16 cellular contexts compared by ENCODE assay signal in the genomic region with DNA sequence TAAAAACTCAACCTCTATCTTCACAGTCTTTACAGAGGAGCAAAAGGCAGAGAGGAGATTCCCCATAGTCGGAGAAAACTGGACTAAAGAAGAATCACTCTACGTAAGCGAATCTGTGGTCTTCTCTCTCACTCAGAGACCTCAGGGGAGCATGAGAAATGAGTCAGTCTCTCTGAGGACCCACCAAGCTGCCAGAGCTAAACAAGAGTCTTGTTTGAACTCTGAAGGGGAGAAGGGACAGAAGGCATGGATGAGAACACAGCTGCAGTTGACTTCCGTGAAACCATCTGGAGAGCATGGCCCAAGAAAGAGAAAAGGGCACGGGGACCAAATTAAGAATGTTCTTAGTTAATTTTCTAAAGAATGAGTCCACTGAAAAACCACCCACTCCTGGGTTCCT.
"Had no signal": no experiment of that assay in that cellular context is flagged by ENCODE, and none has a peak within 500 bp of the region (broad histone marks: within the 10 kb centered on the region; RNA-seq: fewer than 3 reads in every experiment).

No MANE protein-coding gene starts in this region.

- H3K27me3 ChIP-seq: brain microvascular endothelial cell, right lobe of liver, testis, upper lobe of right lung had no signal

- H3K36me3 Mint-ChIP-seq: activated naive CD8-positive, alpha-beta T cell treated with anti-CD3 and anti-CD28 coated beads, Interleukin-2, amount 10 ng/mL, durations not matched to agents 7 days and 5 days had no signal

- H2AFZ ChIP-seq: hepatocyte had no signal

- H3K4me1 Mint-ChIP-seq: activated naive CD8-positive, alpha-beta T cell treated with anti-CD3 and anti-CD28 coated beads, Interleukin-2, amount 10 ng/mL, durations not matched to agents 7 days and 5 days had no signal

- H3K4me2 ChIP-seq: hepatocyte had no signal

- H3K9me3 Mint-ChIP-seq: activated naive CD8-positive, alpha-beta T cell treated with anti-CD3 and anti-CD28 coated beads, Interleukin-2, amount 10 ng/mL, durations not matched to agents 7 days and 5 days; activated T-helper 1 cell treated with anti-CD3 and anti-CD28 coated beads, Interleukin-12 subunit alpha, Interleukin-12 subunit beta, Interleukin-2, Interleukin-4 antibody, amounts not matched to agents 30 ng/mL and 10 ng/mL and 1 ng/mL, durations not matched to agents 14 hours and 24 hours and 36 hours; dendritic cell treated with granulocyte-macrophage colony-stimulating factor and Interleukin-4, amounts not matched to agents 40 ng/mL and 50 ng/mL, for 4 days; neural crest cell; T-helper 2 cell treated with Interferon-gamma antibody and Interleukin-4, amounts not matched to agents 5 μg/mL and 100 μg/mL, for 36 hours had no signal

- H3K4me3 ChIP-seq: hepatocyte, right lobe of liver, spleen, stomach, testis, upper lobe of right lung had no signal

- ATAC-seq: right lobe of liver, upper lobe of right lung had no signal

- H3K36me3 ChIP-seq: brain microvascular endothelial cell, right lobe of liver, spleen, stomach, upper lobe of right lung had no signal

- H3K27ac ChIP-seq: brain microvascular endothelial cell, hepatocyte, right lobe of liver, spleen, stomach, testis, upper lobe of right lung had no signal

- H3K4me3 Mint-ChIP-seq: activated naive CD8-positive, alpha-beta T cell treated with anti-CD3 and anti-CD28 coated beads, Interleukin-2, amount 10 ng/mL, durations not matched to agents 7 days and 5 days; activated T-helper 1 cell treated with anti-CD3 and anti-CD28 coated beads, Interleukin-12 subunit alpha, Interleukin-12 subunit beta, Interleukin-2, Interleukin-4 antibody, amounts not matched to agents 30 ng/mL and 10 ng/mL and 1 ng/mL, durations not matched to agents 14 hours and 24 hours and 36 hours; dendritic cell treated with granulocyte-macrophage colony-stimulating factor and Interleukin-4, amounts not matched to agents 40 ng/mL and 50 ng/mL, for 4 days; neural crest cell; T-helper 2 cell treated with Interferon-gamma antibody and Interleukin-4, amounts not matched to agents 5 μg/mL and 100 μg/mL, for 36 hours had no signal

- DNase-seq: activated naive CD8-positive, alpha-beta T cell treated with anti-CD3 and anti-CD28 coated beads, Interleukin-2, amount 10 ng/mL, durations not matched to agents 7 days and 5 days; brain microvascular endothelial cell; erythroblast; islet precursor cell; mammary epithelial cell; right lobe of liver; spleen; stimulated activated CD4-positive, alpha-beta T cell treated with anti-CD3 and anti-CD28 coated beads, Interleukin-1b, Interleukin-23, amount 100 ng/mL, for 48 hours; stomach; testis; upper lobe of right lung had no signal

- H3K4me1 ChIP-seq: right lobe of liver, stomach, testis, upper lobe of right lung had no signal

- H3K79me2 ChIP-seq: hepatocyte had no signal

- H3K9me3 ChIP-seq: right lobe of liver, spleen, stomach, testis, upper lobe of right lung had no signal

- H3K27ac Mint-ChIP-seq: activated naive CD8-positive, alpha-beta T cell treated with anti-CD3 and anti-CD28 coated beads, Interleukin-2, amount 10 ng/mL, durations not matched to agents 7 days and 5 days; activated T-helper 1 cell treated with anti-CD3 and anti-CD28 coated beads, Interleukin-12 subunit alpha, Interleukin-12 subunit beta, Interleukin-2, Interleukin-4 antibody, amounts not matched to agents 30 ng/mL and 10 ng/mL and 1 ng/mL, durations not matched to agents 14 hours and 24 hours and 36 hours; dendritic cell treated with granulocyte-macrophage colony-stimulating factor and Interleukin-4, amounts not matched to agents 40 ng/mL and 50 ng/mL, for 4 days; T-helper 2 cell treated with Interferon-gamma antibody and Interleukin-4, amounts not matched to agents 5 μg/mL and 100 μg/mL, for 36 hours had no signal
